ENCODE assay signal across 17 cellular contexts in genomic region chr18:53056064-53056463, GRCh38.
DNase-seq lines count a peak whose midpoint lies in the region; TF ChIP-seq lines count a peak whose summit lies in the region.
"Had no signal": no experiment of that assay in that cellular context is flagged by ENCODE, and none has a peak within 500 bp of the region (broad histone marks: within the 10 kb centered on the region; RNA-seq: fewer than 3 reads in every experiment).

No MANE protein-coding gene starts in this region.

- H3K27ac Mint-ChIP-seq in H9 (no peak overlapping the region), endodermal cell (no peak overlapping the region), neural progenitor cell (peak overlapping the region; percentile 71)
- H3K27ac Mint-ChIP-seq: CD14-positive monocyte; CD4-positive, alpha-beta memory T cell had no signal

- no peaks in the 10 kb centered on the region for H3K79me1 ChIP-seq in H9 (ENCODE audit: insufficient read depth, low read depth, low read length, poor library complexity, severe bottlenecking)

- no CpG with 5 or more reads among the region's 6 CpGs for WGBS in H9 (ENCODE audit: extremely low coverage, insufficient read length, low lambda C conversion rate)
- WGBS in endodermal cell (ENCODE audit: insufficient coverage in 1 of 2, insufficient read length in 1 of 2), 2 experiments = 80 to 84% methylated on average over 1 to 6 of the region's 6 CpGs
- WGBS in iPS DF 6.9 (ENCODE audit: insufficient coverage, insufficient read length) = no CpG with 5 or more reads among the region's 6 CpGs
- WGBS in smooth muscle cell (ENCODE audit: low lambda C conversion rate) = 82% methylated on average over 6 of the region's 6 CpGs
- WGBS in GM23248 (ENCODE audit: low coverage in 1 of 2, low lambda C conversion rate in 2 of 2, missing lambda C conversion rate in 2 of 2), 2 experiments = 19 to 28% methylated on average over 6 of the region's 6 CpGs

- H3K4me2 ChIP-seq in H9 (ENCODE audit: insufficient read depth, insufficient read length, low read length) (no peak overlapping the region), neural progenitor cell (no peak overlapping the region), smooth muscle cell (no peak overlapping the region), GM23248 (ENCODE audit: unreplicated experiment) (no peak overlapping the region)
- H3K4me2 ChIP-seq: BLaER1, KMS-11 had no signal

- H3K27ac ChIP-seq in H9 (ENCODE audit: insufficient read length, low read depth, low read length) = no peak overlapping the region
- H3K27ac ChIP-seq in endodermal cell (ENCODE audit: low read depth, low read length) = no peak overlapping the region
- no peak overlapping the region for H3K27ac ChIP-seq in iPS DF 6.9 (ENCODE audit: low read length)
- no peak overlapping the region for H3K27ac ChIP-seq in neural progenitor cell
- no peak overlapping the region for H3K27ac ChIP-seq in smooth muscle cell (ENCODE audit: low read depth)
- no peak overlapping the region for H3K27ac ChIP-seq in GM23248
- H3K27ac ChIP-seq: BLaER1, HL-60, KMS-11 had no signal

- H3K4me3 Mint-ChIP-seq in H9 (no peak overlapping the region), endodermal cell (no peak overlapping the region), neural progenitor cell (no peak overlapping the region)
- H3K4me3 Mint-ChIP-seq: CD14-positive monocyte; CD4-positive, alpha-beta memory T cell had no signal

- H3K9ac ChIP-seq in H9 (ENCODE audit: extremely low read depth, insufficient read length, low read length) (no peak overlapping the region), endodermal cell (ENCODE audit: extremely low read depth, low read length, poor library complexity, severe bottlenecking) (no peak overlapping the region), neural progenitor cell (no peak overlapping the region), smooth muscle cell (ENCODE audit: low read depth) (no peak overlapping the region), GM23248 (no peak overlapping the region)
- H3K9ac ChIP-seq: BLaER1, KMS-11 had no signal

- H2BK120ac ChIP-seq in H9 (ENCODE audit: low read depth, low read length, poor library complexity, severe bottlenecking) = no peak overlapping the region

- no peak overlapping the region for H4K91ac ChIP-seq in H9 (ENCODE audit: insufficient read length, low read depth, low read length)

- H3K4me3 ChIP-seq in endodermal cell (ENCODE audit: low read length) = no peak overlapping the region
- no peak overlapping the region for H3K4me3 ChIP-seq in iPS DF 6.9 (ENCODE audit: low read length)
- H3K4me3 ChIP-seq in neural progenitor cell = no peak overlapping the region
- no peak overlapping the region for H3K4me3 ChIP-seq in smooth muscle cell
- H3K4me3 ChIP-seq in GM23248 = no peak overlapping the region
- H3K4me3 ChIP-seq: BLaER1 had no signal

- H3T11ph ChIP-seq in H9 (ENCODE audit: low read length) = no peak overlapping the region

- H3K9me3 Mint-ChIP-seq in H9 = no peaks in the 10 kb centered on the region; a peak in 1 of 5 replicates
- H3K9me3 Mint-ChIP-seq in endodermal cell = no peaks in the 10 kb centered on the region
- no peaks in the 10 kb centered on the region for H3K9me3 Mint-ChIP-seq in neural progenitor cell

- peaks cover 3 to 6% of the 10 kb centered on the region in 2 experiments; a peak in 2 of 4 replicates for H3K4me1 Mint-ChIP-seq in H9
- H3K4me1 Mint-ChIP-seq in endodermal cell = no peaks in the 10 kb centered on the region
- no peaks in the 10 kb centered on the region for H3K4me1 Mint-ChIP-seq in neural progenitor cell
- H3K4me1 Mint-ChIP-seq: CD14-positive monocyte; CD4-positive, alpha-beta memory T cell had no signal

- H2BK5ac ChIP-seq in H9 (ENCODE audit: insufficient read length, low read length) = no peak overlapping the region

- H3K14ac ChIP-seq in H9 (ENCODE audit: insufficient read depth, low read length) = no peak overlapping the region

- no peaks in the 10 kb centered on the region for H3K9me3 ChIP-seq in H9 (ENCODE audit: control insufficient read depth, low read depth, low read length)
- no peaks in the 10 kb centered on the region for H3K9me3 ChIP-seq in endodermal cell (ENCODE audit: control insufficient read depth, low read length)
- no peaks in the 10 kb centered on the region for H3K9me3 ChIP-seq in iPS DF 6.9 (ENCODE audit: control insufficient read depth, insufficient read depth, low read length)
- no peaks in the 10 kb centered on the region for H3K9me3 ChIP-seq in neural progenitor cell (ENCODE audit: low read depth)
- H3K9me3 ChIP-seq in smooth muscle cell (replicated peaks; ENCODE audit: low read depth) = no peaks in the 10 kb centered on the region
- H3K9me3 ChIP-seq in GM23248 (ENCODE audit: low read depth) = peaks cover 3% of the 10 kb centered on the region
- H3K9me3 ChIP-seq: BLaER1 had no signal

- no peaks in the 10 kb centered on the region for H3K9me2 ChIP-seq in GM23248 (ENCODE audit: insufficient read depth)

- H3K27me3 ChIP-seq in H9 (ENCODE audit: insufficient read depth, low read length) = no peaks in the 10 kb centered on the region
- H3K27me3 ChIP-seq in endodermal cell (ENCODE audit: control insufficient read depth, insufficient read depth, low read length, poor library complexity, severe bottlenecking) = no peaks in the 10 kb centered on the region
- H3K27me3 ChIP-seq in iPS DF 6.9 (ENCODE audit: control insufficient read depth, insufficient read depth, low read length) = no peaks in the 10 kb centered on the region
- no peaks in the 10 kb centered on the region for H3K27me3 ChIP-seq in neural progenitor cell
- no peaks in the 10 kb centered on the region for H3K27me3 ChIP-seq in smooth muscle cell (ENCODE audit: low read depth)
- H3K27me3 ChIP-seq in GM23248 (replicated peaks; ENCODE audit: insufficient read depth) = no peaks in the 10 kb centered on the region
- H3K27me3 ChIP-seq: BLaER1 had no signal

- H3K18ac ChIP-seq in H9 (ENCODE audit: insufficient read length, low read depth, low read length) = no peak overlapping the region

- no peak overlapping the region for H3K4ac ChIP-seq in H9 (ENCODE audit: low read depth, low read length)

- no peaks in the 10 kb centered on the region for H3K79me2 ChIP-seq in H9 (ENCODE audit: insufficient read depth, low read length)
- H3K79me2 ChIP-seq in neural progenitor cell (ENCODE audit: low read depth) = no peaks in the 10 kb centered on the region
- H3K79me2 ChIP-seq in smooth muscle cell (ENCODE audit: low read depth) = no peaks in the 10 kb centered on the region
- no peaks in the 10 kb centered on the region for H3K79me2 ChIP-seq in GM23248 (ENCODE audit: insufficient read depth)

- in situ Hi-C loops in GM23248 (cut with MboI) = no loop called here

- H3K36me3 Mint-ChIP-seq in H9 (ENCODE audit: insufficient read depth in 1 of 3, low read depth in 3 of 3) (no peaks in the 10 kb centered on the region), endodermal cell (ENCODE audit: low read depth) (no peaks in the 10 kb centered on the region), neural progenitor cell (no peaks in the 10 kb centered on the region)
- H3K36me3 Mint-ChIP-seq: CD14-positive monocyte; CD4-positive, alpha-beta memory T cell had no signal

- H4K20me1 ChIP-seq in H9 (ENCODE audit: control insufficient read depth, insufficient read depth, insufficient read length) = no peaks in the 10 kb centered on the region
- H4K20me1 ChIP-seq in neural progenitor cell (ENCODE audit: low read depth) = no peaks in the 10 kb centered on the region
- H4K20me1 ChIP-seq in smooth muscle cell (ENCODE audit: low read depth) = no peaks in the 10 kb centered on the region
- no peaks in the 10 kb centered on the region for H4K20me1 ChIP-seq in GM23248 (ENCODE audit: insufficient read depth)
- H4K20me1 ChIP-seq: BLaER1 had no signal

- H3K23ac ChIP-seq in H9 (ENCODE audit: insufficient read length, low read depth, low read length) = no peak overlapping the region

- H3K36me3 ChIP-seq in endodermal cell (ENCODE audit: control insufficient read depth, insufficient read depth, low read length) = no peaks in the 10 kb centered on the region
- H3K36me3 ChIP-seq in iPS DF 6.9 (ENCODE audit: control insufficient read depth, insufficient read depth, low read length) = no peaks in the 10 kb centered on the region
- H3K36me3 ChIP-seq in neural progenitor cell = no peaks in the 10 kb centered on the region
- no peaks in the 10 kb centered on the region for H3K36me3 ChIP-seq in smooth muscle cell (ENCODE audit: low read depth)
- no peaks in the 10 kb centered on the region for H3K36me3 ChIP-seq in GM23248 (ENCODE audit: low read depth)
- H3K36me3 ChIP-seq: BLaER1 had no signal

- DNase-seq in H9 = peak; percentile 37
- peak; percentile 53 for DNase-seq in endodermal cell
- DNase-seq in iPS DF 6.9 (ENCODE audit: low read depth, low spot score) = peak; percentile 5
- no peak for DNase-seq in neural progenitor cell (ENCODE audit: low spot score)
- no peak for DNase-seq in smooth muscle cell (lab: John Stamatoyannopoulos, UW; ENCODE audit: unreplicated experiment)
- DNase-seq in GM23248 = no peak
- no peak for DNase-seq in ecto neural progenitor cell (ENCODE audit: low spot score)
- DNase-seq in activated CD4-positive, alpha-beta T cell treated with anti-CD3 and anti-CD28 coated beads for 1 hour = no peak
- DNase-seq: Calu3; CD4-positive, alpha-beta memory T cell; DMS79 treated with DMSO at 0.1 percent for 48 hours; GF-D8; H7 had no signal

- H2BK15ac ChIP-seq in H9 (ENCODE audit: low read depth, low read length) = no peak overlapping the region

- H3K4me1 ChIP-seq in H9 (ENCODE audit: insufficient read depth, low read length) (no peaks in the 10 kb centered on the region; the same call in 1 of the 2 replicates), endodermal cell (ENCODE audit: control insufficient read depth, insufficient read depth, low read length) (no peaks in the 10 kb centered on the region), iPS DF 6.9 (ENCODE audit: control insufficient read depth, insufficient read depth, low read length) (no peaks in the 10 kb centered on the region), neural progenitor cell (no peaks in the 10 kb centered on the region), smooth muscle cell (ENCODE audit: low read depth) (no peaks in the 10 kb centered on the region), GM23248 (ENCODE audit: insufficient read depth) (no peaks in the 10 kb centered on the region)
- H3K4me1 ChIP-seq: BLaER1 had no signal

- H3K27me3 Mint-ChIP-seq in H9 (ENCODE audit: low read depth) = no peaks in the 10 kb centered on the region
- no peaks in the 10 kb centered on the region for H3K27me3 Mint-ChIP-seq in endodermal cell (ENCODE audit: insufficient read depth)
- peaks cover 2% of the 10 kb centered on the region for H3K27me3 Mint-ChIP-seq in neural progenitor cell (ENCODE audit: insufficient read depth, low read depth)
- H3K27me3 Mint-ChIP-seq: CD4-positive, alpha-beta memory T cell had no signal

- H2BK12ac ChIP-seq in H9 (ENCODE audit: insufficient read length, low read depth, low read length) = no peak overlapping the region

- H4K5ac ChIP-seq in H9 (ENCODE audit: insufficient read length, low read depth, low read length) = no peak overlapping the region

- H3K56ac ChIP-seq in H9 (ENCODE audit: insufficient read length, low read depth, low read length) = no peak overlapping the region

- H2BK20ac ChIP-seq in H9 (ENCODE audit: low read depth, low read length, poor library complexity, severe bottlenecking) = no peak overlapping the region

- H4K8ac ChIP-seq in H9 (replicated peaks; ENCODE audit: insufficient read length, low read depth, low read length) = no peak overlapping the region

- TF ChIP-seq CTCF in H9 (conservative IDR thresholded peaks at IDR 0.05) (no peak), endodermal cell (conservative IDR thresholded peaks at IDR 0.05) (no peak), neural progenitor cell (IDR thresholded peaks at IDR 0.05) (no peak), smooth muscle cell (IDR thresholded peaks at IDR 0.05; ENCODE audit: borderline replicate concordance, insufficient read depth, poor library complexity, severe bottlenecking) (no peak)

- no peaks in the 10 kb centered on the region for H3F3A ChIP-seq in neural progenitor cell (ENCODE audit: low read depth)
- no peaks in the 10 kb centered on the region for H3F3A ChIP-seq in smooth muscle cell (ENCODE audit: low read depth)
- H3F3A ChIP-seq in GM23248 (ENCODE audit: insufficient read depth) = no peaks in the 10 kb centered on the region

- H2AFZ ChIP-seq in H9 (ENCODE audit: low read length) = no peak overlapping the region
- peak overlapping the region; percentile 68 for H2AFZ ChIP-seq in neural progenitor cell (replicated peaks)
- H2AFZ ChIP-seq in smooth muscle cell (ENCODE audit: low read depth) = no peak overlapping the region
- no peak overlapping the region for H2AFZ ChIP-seq in GM23248

- no peaks in the 10 kb centered on the region for H3K23me2 ChIP-seq in H9 (ENCODE audit: insufficient read length, low read depth, low read length, poor library complexity, severe bottlenecking)

- H2AK5ac ChIP-seq in H9 (ENCODE audit: insufficient read length, low read length) = no peak overlapping the region

Comparison
In these comparisons a context has a peak if more than half of its experiments do, and no peak if none do; other contexts are left out.
1. DNase-seq: peak in H9 (single experiment), endodermal cell (single experiment) and iPS DF 6.9 (single experiment); none in neural progenitor cell (single experiment), smooth muscle cell (single experiment), GM23248 (single experiment), ecto neural progenitor cell (single experiment) and activated CD4-positive, alpha-beta T cell treated with anti-CD3 and anti-CD28 coated beads for 1 hour (single experiment).